Comparison of ENCODE assay signal across 9 cellular contexts in genomic region chr17:39196191-39196819, GRCh38. TPM values are rescaled to one million over a fixed set of nuclear protein-coding genes. Genes with fewer than 3 reads are reported as not detected.
DNase-seq lines count a peak whose midpoint lies in the region; ATAC-seq, FAIRE-seq and TF ChIP-seq lines count a peak whose summit lies in the region.
"Had no signal": no experiment of that assay in that cellular context is flagged by ENCODE, and none has a peak within 500 bp of the region (broad histone marks: within the 10 kb centered on the region; RNA-seq: fewer than 3 reads in every experiment).

No MANE protein-coding gene starts in this region.

- peak overlapping the region; percentile 92 for H3K56ac ChIP-seq in mesendoderm (ENCODE audit: low read length)

- TF ChIP-seq CTCF in HepG2 (CRISPR knock-in tag; IDR thresholded peaks at IDR 0.05), result no peak
- TF ChIP-seq CTCF in right lobe of liver (IDR thresholded peaks at IDR 0.05), result no peak
- TF ChIP-seq CTCF in brain (conservative IDR thresholded peaks at IDR 0.05), result no peak

- H3K27me3 ChIP-seq in HepG2 (ENCODE audit: control insufficient read depth in 1 of 2, insufficient read depth in 2 of 2, low read length in 2 of 2) (no peaks in the 10 kb centered on the region; a peak in 1 of 5 replicates), right lobe of liver (no peaks in the 10 kb centered on the region), mesendoderm (ENCODE audit: insufficient read depth, low read length, poor library complexity) (no peaks in the 10 kb centered on the region)

- intact Hi-C loops in HepG2 (cut with micrococcal nuclease; ENCODE audit: unreplicated experiment) (no loop called here), right lobe of liver (cut with DNase I) (no loop called here)

- BruUV-seq in HepG2 (replicated peaks; lab: Mats Ljungman, UMichigan), result no TSS peak

- ATAC-seq in HepG2 (no peak), right lobe of liver (no peak)

- in situ Hi-C loops in HepG2 (cut with HindIII; ENCODE audit: extremely low pct_ligation_motif_present, low pct_unique_long_range_greater_than_20kb), result no loop called here

- H2BK5ac ChIP-seq in mesendoderm (ENCODE audit: low read length), result no peak overlapping the region

- H3K4me1 Mint-ChIP-seq in brain, result peaks cover 77% of the 10 kb centered on the region

- peaks cover 22% of the 10 kb centered on the region for H3K79me1 ChIP-seq in mesendoderm (ENCODE audit: low read length)

- no peak for TF ChIP-seq EP300 in HepG2 (IDR thresholded peaks at IDR 0.05; ENCODE audit: low read depth in 2 of 2, low read length in 2 of 2)
- TF ChIP-seq EP300 in HepG2 (CRISPR knock-in tag; IDR thresholded peaks at IDR 0.05; ENCODE audit: borderline replicate concordance), result no peak

- H2AFZ ChIP-seq in HepG2 (ENCODE audit: low read length), result no peak overlapping the region

- WGBS in HepG2 (ENCODE audit: low lambda C conversion rate), result 59% methylated on average over 9 of the region's 9 CpGs
- 16% methylated on average over 8 of the region's 9 CpGs for WGBS in right lobe of liver (ENCODE audit: insufficient coverage, low coverage, low lambda C conversion rate, missing lambda C conversion rate)
- WGBS in mesendoderm (ENCODE audit: extremely low coverage, insufficient coverage, low lambda C conversion rate), result no CpG with 5 or more reads among the region's 9 CpGs

- H2AK5ac ChIP-seq in mesendoderm (ENCODE audit: low read length), result no peak overlapping the region

- H3K36me3 Mint-ChIP-seq in brain, result peaks cover 33% of the 10 kb centered on the region

- POLR2A ChIA-PET in HepG2 (lab: Yijun Ruan, JAX), result no interaction called here

- peaks cover 8% of the 10 kb centered on the region for H3K27me3 Mint-ChIP-seq in brain

- H3K4me2 ChIP-seq in HepG2 (ENCODE audit: low read depth, low read length) (peak overlapping the region; percentile 89), mesendoderm (ENCODE audit: low read length) (peak overlapping the region; percentile 5)

- H3K27ac Mint-ChIP-seq in brain, result peak overlapping the region; percentile 65 to 98 (median 96)

- TF ChIP-seq RAD21 in HepG2 (CRISPR knock-in tag; IDR thresholded peaks at IDR 0.05), result no peak

- H3K9ac ChIP-seq in HepG2 (ENCODE audit: insufficient read depth, low read depth, low read length) (no peak overlapping the region), mesendoderm (ENCODE audit: low read length) (peak overlapping the region; percentile 12)

- H3K9me3 ChIP-seq in HepG2 (ENCODE audit: low read length) (no peaks in the 10 kb centered on the region), right lobe of liver (no peaks in the 10 kb centered on the region)

- no peak overlapping the region for H4K8ac ChIP-seq in mesendoderm (ENCODE audit: low read depth, low read length)

- peak overlapping the region; percentile 83 to 92 (median 88) for H3K4me3 Mint-ChIP-seq in brain

- DNase-seq in HepG2 (ENCODE audit: low spot score), result no peak
- DNase-seq in right lobe of liver, result no peak
- no peak for DNase-seq in mesendoderm
- DNase-seq in frontal cortex (ENCODE audit: low spot score in 2 of 2), result no peak
- DNase-seq in stimulated activated CD4-positive, alpha-beta T cell treated with anti-CD3 and anti-CD28 coated beads, Interleukin-2, amount 100 ng/mL, for 48 hours, result no peak
- DNase-seq in cerebellar cortex (ENCODE audit: low spot score), result no peak
- no peak for DNase-seq in 8988T
- DNase-seq: NCI-H1694 had no signal

- peaks cover 0 to 5% (median 0%) of the 10 kb centered on the region in 5 experiments for H3K9me3 Mint-ChIP-seq in brain

- H3K36me3 ChIP-seq in HepG2 (replicated peaks in 1 of 2; ENCODE audit: control insufficient read depth in 1 of 2, insufficient read depth in 2 of 2, low read length in 2 of 2), result no peaks in the 10 kb centered on the region
- peaks cover 0 to 2% (median under 1%) of the 10 kb centered on the region in 4 donors for H3K36me3 ChIP-seq in right lobe of liver
- peaks cover 10% of the 10 kb centered on the region for H3K36me3 ChIP-seq in mesendoderm (ENCODE audit: control insufficient read depth, insufficient read depth, low read length)

- H3K4me1 ChIP-seq in HepG2 (ENCODE audit: insufficient read depth, low read length), result peaks cover 47% of the 10 kb centered on the region
- H3K4me1 ChIP-seq in right lobe of liver, result peaks cover 0 to 21% (median 3%) of the 10 kb centered on the region in 4 donors
- peaks cover 13% of the 10 kb centered on the region for H3K4me1 ChIP-seq in mesendoderm (ENCODE audit: control insufficient read depth, low read depth, low read length)

- no peak overlapping the region for H3K18ac ChIP-seq in mesendoderm (ENCODE audit: low read length)

- no peak overlapping the region for H2BK120ac ChIP-seq in mesendoderm (ENCODE audit: low read depth, low read length)

- CTCF ChIA-PET in HepG2 (lab: Yijun Ruan, JAX; ENCODE audit: low intra/inter-chr PET ratio, low total read pairs), result no interaction called here

- FAIRE-seq in HepG2 (lab: Jason Lieb, UNC) (no peak), frontal cortex (lab: Jason Lieb, UNC) (no peak)

- no peaks in the 10 kb centered on the region for H4K20me1 ChIP-seq in HepG2 (ENCODE audit: insufficient read depth, low read length)

- no peak overlapping the region for H3K23ac ChIP-seq in mesendoderm (ENCODE audit: low read length)

- H2BK15ac ChIP-seq in mesendoderm (replicated peaks; ENCODE audit: low read depth), result no peak overlapping the region

- H3K79me2 ChIP-seq in HepG2 (ENCODE audit: insufficient read depth, low read length) (peaks cover 11% of the 10 kb centered on the region), mesendoderm (ENCODE audit: control insufficient read depth, insufficient read depth, low read length) (peaks cover 23% of the 10 kb centered on the region)

- TF ChIP-seq POLR2A in HepG2 (IDR thresholded peaks at IDR 0.05; ENCODE audit: insufficient read depth in 1 of 2, low read depth in 2 of 2, low read length in 2 of 2) (no peak), right lobe of liver (IDR thresholded peaks at IDR 0.05) (no peak)

- H3K27ac ChIP-seq in HepG2 (ENCODE audit: extremely low read length, insufficient read depth, low read length), result no peak overlapping the region
- no peak overlapping the region for H3K27ac ChIP-seq in right lobe of liver
- H3K27ac ChIP-seq in mesendoderm (ENCODE audit: low read depth, low read length), result no peak overlapping the region

- no peak overlapping the region for H4K5ac ChIP-seq in mesendoderm (ENCODE audit: low read length)

- H3K4ac ChIP-seq in mesendoderm (ENCODE audit: low read depth, low read length), result no peak overlapping the region

- no peak overlapping the region; a peak in 1 of 6 replicates for H3K4me3 ChIP-seq in HepG2 (replicated peaks in 1 of 3; ENCODE audit: insufficient read depth in 1 of 3, low read depth in 2 of 3, low read length in 3 of 3)
- H3K4me3 ChIP-seq in right lobe of liver, result no peak overlapping the region
- H3K4me3 ChIP-seq in mesendoderm (ENCODE audit: low read length), result no peak overlapping the region

RNA-seq across cellular contexts. Expression of gene CACNB1, which starts 1.2 kb away (rescaled TPM):
- 0.60 and 0.75 TPM in 2 replicates for total RNA-seq in HepG2 (2016; rRNA removed; fragmentation: Illumina TruSeq; extraction: Trizol)
- 0.26 and 0.71 TPM in 2 replicates for total RNA-seq in HepG2 (2016; cell fraction: cytosol; rRNA removed; fragmentation: Illumina TruSeq; extraction: Trizol; ENCODE audit: low read depth)
- total RNA-seq in HepG2 (2016; cell fraction: insoluble cytoplasmic fraction; rRNA removed; fragmentation: Illumina TruSeq; extraction: Trizol), result 0.19 and 0.84 TPM in 2 replicates
- 0.34 and 0.48 TPM in 2 replicates for total RNA-seq in HepG2 (2016; cell fraction: membrane; rRNA removed; fragmentation: Illumina TruSeq; extraction: Trizol)
- total RNA-seq in HepG2 (2016; cell fraction: nucleus; rRNA removed; fragmentation: Illumina TruSeq; extraction: Trizol), result 1.8 TPM in 2 replicates
- 1.5 and 2.9 TPM in 2 replicates for polyA plus RNA-seq in HepG2 (2011; rRNA removed)
- 0.50 and 0.51 TPM in 2 replicates for polyA plus RNA-seq in HepG2 (2011; cell fraction: cytosol; rRNA removed)
- polyA plus RNA-seq in HepG2 (2011; cell fraction: nucleus; rRNA removed), result 8.4 and 12.2 TPM in 2 replicates
- polyA plus RNA-seq in HepG2 (2012), result 1.3 and 1.5 TPM in 2 replicates
- polyA plus RNA-seq in HepG2 (2016; cell fraction: cytosol; fragmentation: Illumina TruSeq; extraction: Trizol; ENCODE audit: low read depth), result 0.28 and 0.34 TPM in 2 replicates
- polyA plus RNA-seq in HepG2 (2016; cell fraction: insoluble cytoplasmic fraction; fragmentation: Illumina TruSeq; extraction: Trizol; ENCODE audit: low read depth), result 0.47 and 0.96 TPM in 2 replicates
- polyA plus RNA-seq in HepG2 (2016; cell fraction: membrane; fragmentation: Illumina TruSeq; extraction: Trizol; ENCODE audit: low read depth), result 0.38 and 0.40 TPM in 2 replicates
- polyA plus RNA-seq in HepG2 (2016; cell fraction: nucleus; fragmentation: Illumina TruSeq; extraction: Trizol; ENCODE audit: insufficient read depth, low read depth), result 4.7 and 7.2 TPM in 2 replicates
- 4.4 and 8.5 TPM in 2 replicates for polyA minus RNA-seq in HepG2 (2011; rRNA and poly(A)+ RNA removed; ENCODE audit: low replicate concordance)
- polyA minus RNA-seq in HepG2 (2011; cell fraction: cytosol; rRNA and poly(A)+ RNA removed), result 0.40 and 1.3 TPM in 2 replicates
- polyA minus RNA-seq in HepG2 (2011; cell fraction: nucleus; rRNA and poly(A)+ RNA removed), result 3.0 and 5.8 TPM in 2 replicates
- 1 to 10 TPM in 1 of 6 experiments, under 1 TPM in 4, not detected in 1; 0.18 to 1.3 (median 0.27) TPM for total RNA-seq in right lobe of liver
- 20.8 TPM for polyA plus RNA-seq in brain (ENCODE audit: insufficient read depth, low read depth, low replicate concordance)
- polyA plus RNA-seq in mesendoderm (2013, experiment 1 of 2), result 4.3 TPM
- polyA plus RNA-seq in mesendoderm (2013, experiment 2 of 2), result 4.5 TPM
- total RNA-seq in frontal cortex, result 14.3 TPM

RNA-seq across cellular contexts. Expression of gene RPL19, which starts 3.8 kb away (rescaled TPM):
- total RNA-seq in HepG2 (2016; rRNA removed; fragmentation: Illumina TruSeq; extraction: Trizol) (2,768 and 3,257 TPM in 2 replicates), right lobe of liver (1,000 to 10,000 TPM in 2 of 6 experiments, 100 to 1,000 TPM in 4; 537 to 1,327 (median 627) TPM), frontal cortex (1,210 TPM)
- 3,353 and 3,708 TPM in 2 replicates for total RNA-seq in HepG2 (2016; cell fraction: cytosol; rRNA removed; fragmentation: Illumina TruSeq; extraction: Trizol; ENCODE audit: low read depth)
- total RNA-seq in HepG2 (2016; cell fraction: insoluble cytoplasmic fraction; rRNA removed; fragmentation: Illumina TruSeq; extraction: Trizol), result 2,694 and 3,334 TPM in 2 replicates
- total RNA-seq in HepG2 (2016; cell fraction: membrane; rRNA removed; fragmentation: Illumina TruSeq; extraction: Trizol), result 5,175 and 5,294 TPM in 2 replicates
- 990 and 1,076 TPM in 2 replicates for total RNA-seq in HepG2 (2016; cell fraction: nucleus; rRNA removed; fragmentation: Illumina TruSeq; extraction: Trizol)
- polyA plus RNA-seq in HepG2 (2011; rRNA removed) (2,522 and 2,554 TPM in 2 replicates), brain (ENCODE audit: insufficient read depth, low read depth, low replicate concordance) (2,935 TPM)
- 3,383 and 3,728 TPM in 2 replicates for polyA plus RNA-seq in HepG2 (2011; cell fraction: cytosol; rRNA removed)
- polyA plus RNA-seq in HepG2 (2011; cell fraction: nucleus; rRNA removed), result 768 and 1,029 TPM in 2 replicates
- 2,340 and 2,506 TPM in 2 replicates for polyA plus RNA-seq in HepG2 (2012)
- polyA plus RNA-seq in HepG2 (2016; cell fraction: cytosol; fragmentation: Illumina TruSeq; extraction: Trizol; ENCODE audit: low read depth), result 5,160 and 5,701 TPM in 2 replicates
- 4,287 and 4,430 TPM in 2 replicates for polyA plus RNA-seq in HepG2 (2016; cell fraction: insoluble cytoplasmic fraction; fragmentation: Illumina TruSeq; extraction: Trizol; ENCODE audit: low read depth)
- 6,675 and 6,831 TPM in 2 replicates for polyA plus RNA-seq in HepG2 (2016; cell fraction: membrane; fragmentation: Illumina TruSeq; extraction: Trizol; ENCODE audit: low read depth)
- polyA plus RNA-seq in HepG2 (2016; cell fraction: nucleus; fragmentation: Illumina TruSeq; extraction: Trizol; ENCODE audit: insufficient read depth, low read depth), result 2,116 and 2,174 TPM in 2 replicates
- polyA minus RNA-seq in HepG2 (2011; rRNA and poly(A)+ RNA removed; ENCODE audit: low replicate concordance), result 413 and 602 TPM in 2 replicates
- 764 and 846 TPM in 2 replicates for polyA minus RNA-seq in HepG2 (2011; cell fraction: cytosol; rRNA and poly(A)+ RNA removed)
- polyA minus RNA-seq in HepG2 (2011; cell fraction: nucleus; rRNA and poly(A)+ RNA removed), result 184 and 212 TPM in 2 replicates
- polyA plus RNA-seq in mesendoderm (2013, experiment 1 of 2), result 2,776 TPM
- polyA plus RNA-seq in mesendoderm (2013, experiment 2 of 2), result 2,856 TPM

RNA-seq across cellular contexts. Expression of gene STAC2, which starts 29.4 kb away (rescaled TPM):
- not detected in 2 replicates for total RNA-seq in HepG2 (2016; rRNA removed; fragmentation: Illumina TruSeq; extraction: Trizol)
- not detected in 2 replicates for total RNA-seq in HepG2 (2016; cell fraction: cytosol; rRNA removed; fragmentation: Illumina TruSeq; extraction: Trizol; ENCODE audit: low read depth)
- not detected in 2 replicates for total RNA-seq in HepG2 (2016; cell fraction: insoluble cytoplasmic fraction; rRNA removed; fragmentation: Illumina TruSeq; extraction: Trizol)
- not detected in 2 replicates for total RNA-seq in HepG2 (2016; cell fraction: membrane; rRNA removed; fragmentation: Illumina TruSeq; extraction: Trizol)
- total RNA-seq in HepG2 (2016; cell fraction: nucleus; rRNA removed; fragmentation: Illumina TruSeq; extraction: Trizol), result not detected in 2 replicates
- polyA plus RNA-seq in HepG2 (2011; rRNA removed), result not detected in 2 replicates
- not detected in 2 replicates for polyA plus RNA-seq in HepG2 (2011; cell fraction: cytosol; rRNA removed)
- polyA plus RNA-seq in HepG2 (2011; cell fraction: nucleus; rRNA removed), result not detected in 2 replicates
- not detected in 2 replicates for polyA plus RNA-seq in HepG2 (2012)
- polyA plus RNA-seq in HepG2 (2016; cell fraction: cytosol; fragmentation: Illumina TruSeq; extraction: Trizol; ENCODE audit: low read depth), result 0.02 TPM in 1 of 2 replicates, not detected in the other
- not detected in 2 replicates for polyA plus RNA-seq in HepG2 (2016; cell fraction: insoluble cytoplasmic fraction; fragmentation: Illumina TruSeq; extraction: Trizol; ENCODE audit: low read depth)
- not detected in 2 replicates for polyA plus RNA-seq in HepG2 (2016; cell fraction: membrane; fragmentation: Illumina TruSeq; extraction: Trizol; ENCODE audit: low read depth)
- not detected in 2 replicates for polyA plus RNA-seq in HepG2 (2016; cell fraction: nucleus; fragmentation: Illumina TruSeq; extraction: Trizol; ENCODE audit: insufficient read depth, low read depth)
- polyA minus RNA-seq in HepG2 (2011; rRNA and poly(A)+ RNA removed; ENCODE audit: low replicate concordance), result 0.37 TPM in 1 of 2 replicates, not detected in the other
- polyA minus RNA-seq in HepG2 (2011; cell fraction: cytosol; rRNA and poly(A)+ RNA removed), result not detected in 2 replicates
- polyA minus RNA-seq in HepG2 (2011; cell fraction: nucleus; rRNA and poly(A)+ RNA removed), result not detected in 2 replicates
- not detected for total RNA-seq in right lobe of liver
- 19.5 TPM for polyA plus RNA-seq in brain (ENCODE audit: insufficient read depth, low read depth, low replicate concordance)
- 0.70 TPM for polyA plus RNA-seq in mesendoderm (2013, experiment 1 of 2)
- 0.70 TPM for polyA plus RNA-seq in mesendoderm (2013, experiment 2 of 2)
- under 0.01 TPM for total RNA-seq in frontal cortex

RNA-seq across cellular contexts. Expression of gene ARL5C, which starts 30.3 kb away (rescaled TPM):
- total RNA-seq in HepG2 (2016; rRNA removed; fragmentation: Illumina TruSeq; extraction: Trizol) (not detected in 2 replicates), right lobe of liver (not detected), frontal cortex (not detected)
- not detected in 2 replicates for total RNA-seq in HepG2 (2016; cell fraction: cytosol; rRNA removed; fragmentation: Illumina TruSeq; extraction: Trizol; ENCODE audit: low read depth)
- not detected in 2 replicates for total RNA-seq in HepG2 (2016; cell fraction: insoluble cytoplasmic fraction; rRNA removed; fragmentation: Illumina TruSeq; extraction: Trizol)
- not detected in 2 replicates for total RNA-seq in HepG2 (2016; cell fraction: membrane; rRNA removed; fragmentation: Illumina TruSeq; extraction: Trizol)
- total RNA-seq in HepG2 (2016; cell fraction: nucleus; rRNA removed; fragmentation: Illumina TruSeq; extraction: Trizol), result not detected in 2 replicates
- polyA plus RNA-seq in HepG2 (2011; rRNA removed) (not detected in 2 replicates), brain (ENCODE audit: insufficient read depth, low read depth, low replicate concordance) (not detected)
- polyA plus RNA-seq in HepG2 (2011; cell fraction: cytosol; rRNA removed), result not detected in 2 replicates
- polyA plus RNA-seq in HepG2 (2011; cell fraction: nucleus; rRNA removed), result not detected in 2 replicates
- not detected in 2 replicates for polyA plus RNA-seq in HepG2 (2012)
- polyA plus RNA-seq in HepG2 (2016; cell fraction: cytosol; fragmentation: Illumina TruSeq; extraction: Trizol; ENCODE audit: low read depth), result not detected in 2 replicates
- not detected in 2 replicates for polyA plus RNA-seq in HepG2 (2016; cell fraction: insoluble cytoplasmic fraction; fragmentation: Illumina TruSeq; extraction: Trizol; ENCODE audit: low read depth)
- not detected in 2 replicates for polyA plus RNA-seq in HepG2 (2016; cell fraction: membrane; fragmentation: Illumina TruSeq; extraction: Trizol; ENCODE audit: low read depth)
- not detected in 2 replicates for polyA plus RNA-seq in HepG2 (2016; cell fraction: nucleus; fragmentation: Illumina TruSeq; extraction: Trizol; ENCODE audit: insufficient read depth, low read depth)
- 0.09 TPM in 1 of 2 replicates, not detected in the other for polyA minus RNA-seq in HepG2 (2011; rRNA and poly(A)+ RNA removed; ENCODE audit: low replicate concordance)
- not detected in 2 replicates for polyA minus RNA-seq in HepG2 (2011; cell fraction: cytosol; rRNA and poly(A)+ RNA removed)
- not detected in 2 replicates for polyA minus RNA-seq in HepG2 (2011; cell fraction: nucleus; rRNA and poly(A)+ RNA removed)
- polyA plus RNA-seq in mesendoderm (2013, experiment 1 of 2), result not detected
- polyA plus RNA-seq in mesendoderm (2013, experiment 2 of 2), result not detected

RNA-seq across cellular contexts. Expression of gene PLXDC1, which starts 44.9 kb away (rescaled TPM):
- total RNA-seq in HepG2 (2016; rRNA removed; fragmentation: Illumina TruSeq; extraction: Trizol) (not detected in 2 replicates), right lobe of liver (1 to 10 TPM in 1 of 6 experiments, under 1 TPM in 5; 0.11 to 1.6 (median 0.54) TPM), frontal cortex (9.8 TPM)
- total RNA-seq in HepG2 (2016; cell fraction: cytosol; rRNA removed; fragmentation: Illumina TruSeq; extraction: Trizol; ENCODE audit: low read depth), result not detected in 2 replicates
- total RNA-seq in HepG2 (2016; cell fraction: insoluble cytoplasmic fraction; rRNA removed; fragmentation: Illumina TruSeq; extraction: Trizol), result not detected in 2 replicates
- not detected in 2 replicates for total RNA-seq in HepG2 (2016; cell fraction: membrane; rRNA removed; fragmentation: Illumina TruSeq; extraction: Trizol)
- not detected in 2 replicates for total RNA-seq in HepG2 (2016; cell fraction: nucleus; rRNA removed; fragmentation: Illumina TruSeq; extraction: Trizol)
- polyA plus RNA-seq in HepG2 (2011; rRNA removed) (not detected in 2 replicates), brain (ENCODE audit: insufficient read depth, low read depth, low replicate concordance) (15.8 TPM)
- not detected in 2 replicates for polyA plus RNA-seq in HepG2 (2011; cell fraction: cytosol; rRNA removed)
- polyA plus RNA-seq in HepG2 (2011; cell fraction: nucleus; rRNA removed), result not detected in 2 replicates
- polyA plus RNA-seq in HepG2 (2012), result not detected in 2 replicates
- not detected in 2 replicates for polyA plus RNA-seq in HepG2 (2016; cell fraction: cytosol; fragmentation: Illumina TruSeq; extraction: Trizol; ENCODE audit: low read depth)
- polyA plus RNA-seq in HepG2 (2016; cell fraction: insoluble cytoplasmic fraction; fragmentation: Illumina TruSeq; extraction: Trizol; ENCODE audit: low read depth), result not detected in 2 replicates
- not detected in 2 replicates for polyA plus RNA-seq in HepG2 (2016; cell fraction: membrane; fragmentation: Illumina TruSeq; extraction: Trizol; ENCODE audit: low read depth)
- polyA plus RNA-seq in HepG2 (2016; cell fraction: nucleus; fragmentation: Illumina TruSeq; extraction: Trizol; ENCODE audit: insufficient read depth, low read depth), result not detected in 2 replicates
- 0.44 TPM in 1 of 2 replicates, not detected in the other for polyA minus RNA-seq in HepG2 (2011; rRNA and poly(A)+ RNA removed; ENCODE audit: low replicate concordance)
- polyA minus RNA-seq in HepG2 (2011; cell fraction: cytosol; rRNA and poly(A)+ RNA removed), result not detected in 2 replicates
- not detected in 2 replicates for polyA minus RNA-seq in HepG2 (2011; cell fraction: nucleus; rRNA and poly(A)+ RNA removed)
- 0.44 TPM for polyA plus RNA-seq in mesendoderm (2013, experiment 1 of 2)
- polyA plus RNA-seq in mesendoderm (2013, experiment 2 of 2), result 0.24 TPM
